In the genomic region with DNA sequence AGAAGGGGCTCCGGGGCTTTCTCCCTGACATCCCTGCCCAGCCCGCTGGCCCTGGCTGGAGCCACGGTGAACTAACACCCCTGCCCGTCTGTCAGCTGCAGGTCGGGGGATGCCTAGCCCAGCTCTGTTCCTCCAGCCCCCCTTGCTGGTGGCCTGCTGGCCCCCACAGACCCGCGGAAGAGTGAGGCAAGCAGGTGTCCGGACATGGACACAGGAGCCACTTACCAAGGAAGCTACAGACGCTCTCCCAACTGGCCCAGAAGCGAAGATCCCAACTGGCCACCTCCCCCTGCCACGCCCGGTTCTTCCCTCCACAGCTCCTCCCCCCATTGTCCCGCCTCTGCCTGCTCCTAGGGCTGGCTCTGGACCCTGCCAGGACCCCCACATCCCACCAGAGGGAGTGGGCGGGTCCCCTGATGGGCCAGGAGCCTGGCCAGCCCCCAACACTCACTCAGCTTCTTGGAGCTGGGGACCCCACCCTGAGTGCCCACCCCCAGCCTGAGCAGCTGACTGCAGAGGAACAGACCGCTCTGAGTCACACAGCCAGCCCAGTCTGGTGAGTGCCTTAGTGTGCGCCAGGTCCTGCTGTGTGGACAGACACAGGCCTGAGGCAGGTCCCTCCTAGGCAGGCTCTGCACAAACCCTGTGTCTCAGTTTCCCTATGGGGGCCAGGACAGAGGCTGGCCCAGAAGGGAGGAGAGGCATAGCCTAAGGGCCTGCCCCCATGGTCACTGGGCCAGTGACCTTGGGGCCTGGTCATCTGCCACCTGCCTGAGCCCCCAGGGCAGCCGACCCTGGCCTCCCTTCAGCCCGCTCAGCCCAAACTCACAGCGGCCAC, we compare ENCODE assay signal across 10 cellular contexts. TPM values are rescaled to one million over a fixed set of nuclear protein-coding genes. Genes with fewer than 3 reads are reported as not detected.
A peak's percentile ranks its signal among the peaks of the same experiment; 100 is the strongest.
DNase-seq lines count a peak whose midpoint lies in the region; ATAC-seq and TF ChIP-seq lines count a peak whose summit lies in the region.
"Had no signal": no experiment of that assay in that cellular context is flagged by ENCODE, and none has a peak within 500 bp of the region (broad histone marks: within the 10 kb centered on the region; RNA-seq: fewer than 3 reads in every experiment).

No MANE protein-coding gene starts in this region.

- no peaks in the 10 kb centered on the region for H3K9me3 Mint-ChIP-seq in chondrocyte (ENCODE audit: low read depth)
- no peaks in the 10 kb centered on the region for H3K9me3 Mint-ChIP-seq in activated T-cell treated with anti-CD3 and anti-CD28 coated beads, Interleukin-2, amount 50 U/mL, for 72 hours

- TF ChIP-seq CTCF in chondrocyte (IDR thresholded peaks at IDR 0.05) (peak; percentile 30), lung (IDR thresholded peaks at IDR 0.05; ENCODE audit: control extremely low read depth, extremely low read depth) (no peak), vagina (IDR thresholded peaks at IDR 0.05) (no peak)

- WGBS in lung, 2 donors = 76 to 86% methylated on average over 18 to 19 of the region's 19 CpGs

- H3K9me3 ChIP-seq in lung (ENCODE audit: control insufficient read depth in 2 of 2, insufficient read depth in 1 of 2, low read length in 1 of 2) (peaks cover 0 to 3% of the 10 kb centered on the region in 2 donors), vagina (no peaks in the 10 kb centered on the region)
- H3K9me3 ChIP-seq: BLaER1, thoracic aorta had no signal

- DNase-seq in Right ventricle myocardium inferior (ENCODE audit: missing footprints) (peak; percentile 77), cardiac septum (ENCODE audit: low spot score) (no peak), chondrocyte (ENCODE audit: low spot score) (no peak), lung (ENCODE audit: low spot score) (peak; percentile 61), vagina (ENCODE audit: extremely low spot score in 2 of 2) (peak in 1 of 2 donors; percentile 98), erythroblast (lab: John Stamatoyannopoulos, UW) (no peak)
- no peak for DNase-seq in activated T-cell treated with anti-CD3 and anti-CD28 coated beads, Interleukin-2, amount 50 U/mL, for 72 hours

- intact Hi-C loops in Right ventricle myocardium inferior (cut with DNase I) (loop anchor here (10.0 kb wide), 1 partner anchor 214 kb away; a partner anchor contains a TSS), cardiac septum (cut with DNase I) (loop anchor here (10.0 kb wide), 1 partner anchor 214 kb away; a partner anchor contains a TSS), vagina (cut with DNase I) (loop anchor here (5.0 kb wide), 1 partner anchor 52 kb away; a partner anchor contains a TSS)

- H3K27ac Mint-ChIP-seq in chondrocyte (ENCODE audit: unreplicated experiment) = peak overlapping the region; percentile 95
- H3K27ac Mint-ChIP-seq in activated T-cell treated with anti-CD3 and anti-CD28 coated beads, Interleukin-2, amount 50 U/mL, for 72 hours = no peak overlapping the region

- peak; percentile 4 for ATAC-seq in Right ventricle myocardium inferior
- ATAC-seq in lung (ENCODE audit: insufficient read depth, low FRiP score) = no peak
- no peak for ATAC-seq in activated T-cell treated with anti-CD3 and anti-CD28 coated beads, Interleukin-2, amount 50 U/mL, for 72 hours (replicated peaks in 1 of 2)
- no peak for ATAC-seq in HG02610 (IDR thresholded peaks at IDR 0.05; ENCODE audit: unreplicated experiment)

- H3K27ac ChIP-seq in lung (ENCODE audit: low read depth in 1 of 2, low read length in 1 of 2) (peak overlapping the region in 1 of 2 donors; percentile 50), vagina (peak overlapping the region; percentile 99)
- H3K27ac ChIP-seq: BLaER1 had no signal

- H3K4me3 ChIP-seq in lung (no peak overlapping the region), vagina (peak overlapping the region; percentile 64 to 76)
- H3K4me3 ChIP-seq: BLaER1, thoracic aorta had no signal

- H3K4me1 Mint-ChIP-seq in chondrocyte (ENCODE audit: low read depth) = peaks cover 79% of the 10 kb centered on the region
- H3K4me1 Mint-ChIP-seq in activated T-cell treated with anti-CD3 and anti-CD28 coated beads, Interleukin-2, amount 50 U/mL, for 72 hours (ENCODE audit: low read depth) = no peaks in the 10 kb centered on the region

- H3K27me3 Mint-ChIP-seq in chondrocyte (ENCODE audit: low read depth) = no peaks in the 10 kb centered on the region
- H3K27me3 Mint-ChIP-seq in activated T-cell treated with anti-CD3 and anti-CD28 coated beads, Interleukin-2, amount 50 U/mL, for 72 hours (ENCODE audit: low read depth) = peaks cover 6% of the 10 kb centered on the region

- peaks cover 5 to 48% of the 10 kb centered on the region in 2 donors for H3K4me1 ChIP-seq in lung (ENCODE audit: control insufficient read depth in 2 of 2, insufficient read depth in 2 of 2, low read length in 2 of 2)
- H3K4me1 ChIP-seq in vagina = peaks cover 92% of the 10 kb centered on the region

- no peaks in the 10 kb centered on the region for H3K36me3 ChIP-seq in lung (ENCODE audit: control insufficient read depth in 2 of 2, insufficient read depth in 2 of 2, low read length in 2 of 2)
- no peaks in the 10 kb centered on the region for H3K36me3 ChIP-seq in vagina
- H3K36me3 ChIP-seq: BLaER1, thoracic aorta had no signal

- no peaks in the 10 kb centered on the region for H3K36me3 Mint-ChIP-seq in chondrocyte (ENCODE audit: low read depth)
- no peaks in the 10 kb centered on the region for H3K36me3 Mint-ChIP-seq in activated T-cell treated with anti-CD3 and anti-CD28 coated beads, Interleukin-2, amount 50 U/mL, for 72 hours (ENCODE audit: insufficient read depth in 2 of 2)

- H3K27me3 ChIP-seq in lung (ENCODE audit: control insufficient read depth, insufficient read depth) (no peaks in the 10 kb centered on the region), vagina (no peaks in the 10 kb centered on the region)
- H3K27me3 ChIP-seq: BLaER1 had no signal

- peak overlapping the region; percentile 84 for H3K4me3 Mint-ChIP-seq in chondrocyte (ENCODE audit: unreplicated experiment)
- no peak overlapping the region for H3K4me3 Mint-ChIP-seq in activated T-cell treated with anti-CD3 and anti-CD28 coated beads, Interleukin-2, amount 50 U/mL, for 72 hours

- TF ChIP-seq POLR2A in vagina (IDR thresholded peaks at IDR 0.05) (peak in 1 of 2 donors; percentile 68), erythroblast (IDR thresholded peaks at IDR 0.05; ENCODE audit: low read length) (no peak)

RNA-seq across cellular contexts. Expression of a gene that starts 7.7 kb away (rescaled TPM):
- total RNA-seq in Right ventricle myocardium inferior (2.5 TPM), cardiac septum (4.6 TPM), chondrocyte (271 to 361 TPM (median 274 TPM) in 3 replicates), lung (10 to 100 TPM in 1 of 2 donors, 1 to 10 TPM in 1; 8.1 to 26.6 TPM), vagina (180 TPM)
- polyA plus RNA-seq in lung = 1 to 10 TPM; 3.5 to 8.1 TPM
- under 1 TPM in 1 of 2 donors, not detected in 1; 0.05 TPM for total RNA-seq in activated T-cell treated with anti-CD3 and anti-CD28 coated beads, Interleukin-2, amount 50 U/mL, for 72 hours

RNA-seq across cellular contexts. Expression of a gene that starts 15.1 kb away (rescaled TPM):
- total RNA-seq in Right ventricle myocardium inferior (1.9 TPM), cardiac septum (2.7 TPM), chondrocyte (6.0 to 6.3 TPM (median 6.3 TPM) in 3 replicates), lung (10 to 100 TPM; 15.0 to 22.3 TPM), vagina (4.7 TPM)
- 10 to 100 TPM; 12.3 to 12.5 TPM for polyA plus RNA-seq in lung
- total RNA-seq in activated T-cell treated with anti-CD3 and anti-CD28 coated beads, Interleukin-2, amount 50 U/mL, for 72 hours = under 1 TPM; 0.79 to 0.93 TPM

RNA-seq across cellular contexts. Expression of a gene that starts 45.8 kb away (rescaled TPM):
- total RNA-seq in Right ventricle myocardium inferior (not detected), cardiac septum (0.51 TPM), chondrocyte (0.07 to 0.10 TPM in 2 of 3 replicates, not detected in the other), lung (1 to 10 TPM in 1 of 2 donors, under 1 TPM in 1; 0.92 to 6.3 TPM), vagina (not detected)
- under 1 TPM; 0.71 to 0.84 TPM for polyA plus RNA-seq in lung
- under 1 TPM in 1 of 2 donors, not detected in 1; 0.30 TPM for total RNA-seq in activated T-cell treated with anti-CD3 and anti-CD28 coated beads, Interleukin-2, amount 50 U/mL, for 72 hours

RNA-seq across cellular contexts. Expression of a gene that starts 50.4 kb away (rescaled TPM):
- 3.1 TPM for total RNA-seq in Right ventricle myocardium inferior
- total RNA-seq in cardiac septum = 2.3 TPM
- total RNA-seq in chondrocyte = 15.6 to 18.8 TPM (median 18.0 TPM) in 3 replicates
- 1 to 10 TPM; 7.5 to 8.4 TPM for total RNA-seq in lung
- 1 to 10 TPM; 8.0 to 9.8 TPM for polyA plus RNA-seq in lung
- 15.2 TPM for total RNA-seq in vagina
- 10 to 100 TPM; 56.8 to 57.5 TPM for total RNA-seq in activated T-cell treated with anti-CD3 and anti-CD28 coated beads, Interleukin-2, amount 50 U/mL, for 72 hours

Comparison
In these comparisons a context has a peak if more than half of its experiments do, and no peak if none do; other contexts are left out.
1. DNase-seq: peak in Right ventricle myocardium inferior (single experiment) and lung (single experiment); none in cardiac septum (single experiment), chondrocyte (single experiment), activated T-cell treated with anti-CD3 and anti-CD28 coated beads, Interleukin-2, amount 50 U/mL, for 72 hours (0 of 2) and erythroblast (0 of 2).